In the genomic region with DNA sequence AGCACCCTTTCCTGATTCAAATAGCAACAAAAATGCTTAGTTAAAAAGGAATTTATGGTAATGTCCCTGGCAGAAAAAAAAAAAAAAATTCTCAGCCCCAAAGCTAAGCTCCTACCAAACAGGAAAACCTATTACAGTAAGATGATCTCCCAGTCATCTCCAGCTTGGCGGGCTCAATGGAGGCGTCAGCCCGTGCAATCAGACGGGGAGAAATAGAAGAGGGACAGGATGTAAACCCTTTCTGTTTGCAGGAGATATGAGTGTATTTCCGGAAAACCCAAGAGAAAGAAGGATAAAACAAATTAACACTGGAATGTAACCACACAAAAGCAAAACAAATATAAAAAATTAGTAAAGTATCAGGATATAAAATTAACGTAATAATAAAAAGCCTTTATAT, we compare ENCODE assay signal across 20 cellular contexts.
DNase-seq lines count a peak whose midpoint lies in the region; ATAC-seq and TF ChIP-seq lines count a peak whose summit lies in the region.
"Had no signal": no experiment of that assay in that cellular context is flagged by ENCODE, and none has a peak within 500 bp of the region (broad histone marks: within the 10 kb centered on the region; RNA-seq: fewer than 3 reads in every experiment).

No MANE protein-coding gene starts in this region.

- H3K27ac ChIP-seq in heart left ventricle, result no peak overlapping the region
- no peak overlapping the region for H3K27ac ChIP-seq in mesendoderm (ENCODE audit: low read depth, low read length)
- H3K27ac ChIP-seq: KMS-11, SJSA1 had no signal

- TF ChIP-seq POLR2A in heart left ventricle (IDR thresholded peaks at IDR 0.05), result no peak

- no peak overlapping the region for H3K56ac ChIP-seq in mesendoderm (ENCODE audit: low read length)

- no peaks in the 10 kb centered on the region for H3K9me3 ChIP-seq in heart left ventricle
- H3K9me3 ChIP-seq: HAP-1 had no signal

- H3K27me3 ChIP-seq in heart left ventricle (peaks cover 0 to 27% (median 0%) of the 10 kb centered on the region in 9 donors), mesendoderm (ENCODE audit: insufficient read depth, low read length, poor library complexity) (no peaks in the 10 kb centered on the region)
- H3K27me3 ChIP-seq: SJSA1 had no signal

- H3K4me1 ChIP-seq in heart left ventricle, result no peaks in the 10 kb centered on the region
- H3K4me1 ChIP-seq in mesendoderm (ENCODE audit: control insufficient read depth, low read depth, low read length), result no peaks in the 10 kb centered on the region
- H3K4me1 ChIP-seq: HAP-1, SJSA1 had no signal

- no peak overlapping the region for H3K4ac ChIP-seq in mesendoderm (ENCODE audit: low read depth, low read length)

- H3K18ac ChIP-seq in mesendoderm (ENCODE audit: low read length), result no peak overlapping the region

- H2BK15ac ChIP-seq in mesendoderm (replicated peaks; ENCODE audit: low read depth), result no peak overlapping the region

- H2BK120ac ChIP-seq in mesendoderm (ENCODE audit: low read depth, low read length), result no peak overlapping the region

- no peaks in the 10 kb centered on the region for H3K79me1 ChIP-seq in mesendoderm (ENCODE audit: low read length)

- no peaks in the 10 kb centered on the region for H3K79me2 ChIP-seq in mesendoderm (ENCODE audit: control insufficient read depth, insufficient read depth, low read length)

- DNase-seq in NCI-H2029 (lab: John Stamatoyannopoulos, UW) (peak; percentile 16), NCI-H2029 treated with DMSO at 0.1 percent for 48 hours (lab: John Stamatoyannopoulos, UW) (no peak), cardiac septum (ENCODE audit: low spot score) (peak; percentile 3), heart left ventricle (no peak), HT1080 (ENCODE audit: low read depth) (peak; percentile 26), mesendoderm (peak; percentile 42), sciatic nerve (ENCODE audit: low spot score) (no peak), left lobe of liver (ENCODE audit: low spot score) (no peak)
- DNase-seq: 8988T, AML-193, DMS79 treated with DMSO at 0.1 percent for 48 hours, NCI-H1092 treated with DMSO at 0.1 percent for 48 hours, NCI-H1694 treated with DMSO at 0.1 percent for 48 hours, NCI-H226, NCI-H510A treated with DMSO at 0.1 percent for 48 hours, NCI-H82, OCI-M1 had no signal

- H3K36me3 ChIP-seq in heart left ventricle (no peaks in the 10 kb centered on the region), mesendoderm (ENCODE audit: control insufficient read depth, insufficient read depth, low read length) (no peaks in the 10 kb centered on the region)
- H3K36me3 ChIP-seq: HAP-1, SJSA1 had no signal

- 38 to 52% (median 43%) methylated on average over 6 of the region's 6 CpGs for WGBS in heart left ventricle, 4 donors
- WGBS in mesendoderm (ENCODE audit: extremely low coverage, insufficient coverage, low lambda C conversion rate), result no CpG with 5 or more reads among the region's 6 CpGs

- intact Hi-C loops in cardiac septum (cut with DNase I) (no loop called here), heart left ventricle (cut with DNase I) (no loop called here), sciatic nerve (cut with DNase I) (no loop called here)

- no peak overlapping the region for H3K4me3 ChIP-seq in heart left ventricle
- no peak overlapping the region for H3K4me3 ChIP-seq in mesendoderm (ENCODE audit: low read length)
- H3K4me3 ChIP-seq: HAP-1, SJSA1 had no signal

- no peak overlapping the region for H3K23ac ChIP-seq in mesendoderm (ENCODE audit: low read length)

- no peak overlapping the region for H2BK5ac ChIP-seq in mesendoderm (ENCODE audit: low read length)

- no peak overlapping the region for H2AK5ac ChIP-seq in mesendoderm (ENCODE audit: low read length)

- no peak overlapping the region for H4K5ac ChIP-seq in mesendoderm (ENCODE audit: low read length)

- ATAC-seq in heart left ventricle, result no peak
- no peak for ATAC-seq in sciatic nerve
- ATAC-seq in left lobe of liver, result no peak

- TF ChIP-seq CTCF in heart left ventricle (IDR thresholded peaks at IDR 0.05), result no peak

- no peak overlapping the region for H3K9ac ChIP-seq in mesendoderm (ENCODE audit: low read length)
- H3K9ac ChIP-seq: KMS-11 had no signal

- H3K4me2 ChIP-seq in mesendoderm (ENCODE audit: low read length), result no peak overlapping the region
- H3K4me2 ChIP-seq: KMS-11 had no signal

- H4K8ac ChIP-seq in mesendoderm (ENCODE audit: low read depth, low read length), result no peak overlapping the region

Comparison
In these comparisons a context has a peak if more than half of its experiments do, and no peak if none do; other contexts are left out.
1. DNase-seq: peak in NCI-H2029 (single experiment), cardiac septum (single experiment), HT1080 (single experiment) and mesendoderm (single experiment); none in NCI-H2029 treated with DMSO at 0.1 percent for 48 hours (single experiment), heart left ventricle (0 of 5), sciatic nerve (single experiment) and left lobe of liver (single experiment).